In the genomic region with DNA sequence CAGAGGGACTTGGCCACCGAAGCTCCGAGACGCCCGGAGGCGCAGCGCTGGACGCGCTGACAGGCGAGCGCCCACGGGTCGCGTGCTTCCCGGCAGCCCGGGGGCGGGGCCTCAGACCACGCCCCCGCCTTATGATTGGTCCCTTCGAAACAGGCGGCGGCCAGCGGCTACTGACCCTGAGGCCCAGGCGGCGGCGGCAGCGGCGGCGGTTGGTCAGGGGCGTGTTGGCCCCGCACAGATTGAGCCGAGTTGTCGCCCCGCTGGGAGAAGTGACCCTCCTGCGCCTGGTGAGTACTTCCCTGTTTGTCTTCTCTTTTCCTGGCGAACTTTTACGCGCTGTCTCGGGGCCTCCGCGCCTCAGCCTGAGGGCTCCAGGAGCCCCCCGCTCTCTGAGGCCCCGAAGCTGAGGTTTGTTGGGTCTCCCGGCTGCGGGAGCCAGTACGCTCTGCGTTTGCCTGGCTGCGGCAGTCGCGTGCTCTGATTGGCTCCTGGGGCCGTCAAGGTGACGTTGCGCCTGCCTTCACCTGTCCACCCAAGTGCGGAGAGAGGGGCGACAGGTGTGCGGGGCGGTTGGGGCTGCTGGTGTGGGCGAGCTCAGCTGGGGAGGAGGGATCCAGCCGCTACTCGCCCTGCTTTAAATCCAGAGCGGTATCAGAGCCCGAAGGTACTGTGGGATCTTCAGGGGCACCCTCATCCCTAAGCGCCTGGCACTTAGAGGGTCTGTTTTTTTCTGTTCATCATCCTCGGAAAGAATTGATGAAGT, we compare ENCODE assay signal across 8 cellular contexts. TPM values are rescaled to one million over a fixed set of nuclear protein-coding genes. Genes with fewer than 3 reads are reported as not detected.
A peak's percentile ranks its signal among the peaks of the same experiment; 100 is the strongest.
DNase-seq lines count a peak whose midpoint lies in the region; ATAC-seq and TF ChIP-seq lines count a peak whose summit lies in the region.

TSS of gene GAS2L3 (plus strand) at position 186 of the 763 bp plus-strand sequence. CDS start 21,221 bp downstream, outside the sequence.

- POLR2A ChIA-PET in PC-3 (lab: Charles Lee; ENCODE audit: unreplicated experiment), result interaction anchor here (0.5 kb wide), 1 partner anchor 372 kb away, joined by 3 read pairs; no protein-coding TSS in a partner anchor

- no TSS peak for BruUV-seq in PC-3 (replicated peaks; lab: Mats Ljungman, UMichigan)

- no peaks in the 10 kb centered on the region for H3F3A ChIP-seq in PC-3 (ENCODE audit: low read length, unreplicated experiment)

- peak within 1 kb of the TSS; percentile 14; the same call in 1 of the 2 replicates for H3K27ac ChIP-seq in PC-3 (ENCODE audit: low read length)

- peak within 1 kb of the TSS; percentile 95 for H2AFZ ChIP-seq in PC-3 (ENCODE audit: low read length)

- no peaks in the 10 kb centered on the region for H3K9me2 ChIP-seq in PC-3 (replicated peaks; ENCODE audit: low read length)

- TF ChIP-seq CTCF in PC-3 (conservative IDR thresholded peaks at IDR 0.05; ENCODE audit: low read depth, low read length) (no peak), fibroblast of villous mesenchyme (IDR thresholded peaks at IDR 0.05; ENCODE audit: insufficient read depth, low read depth, low read length) (no peak), natural killer cell (IDR thresholded peaks at IDR 0.05) (no peak)

- ATAC-seq in GM21447 (IDR thresholded peaks at IDR 0.05; ENCODE audit: unreplicated experiment) (peak; percentile 97), PC-3 (peak; percentile 86), natural killer cell (peak; percentile 93 to 98 (median 97))
- ATAC-seq in stimulated activated naive CD8-positive, alpha-beta T cell treated with anti-CD3 and anti-CD28 coated beads, Interleukin-15, amount 100 ng/mL, for 72 hours, result peak; percentile 90

- H3K79me2 ChIP-seq in PC-3 (ENCODE audit: low read length), result peaks cover 49% of the 10 kb centered on the region

- peaks cover 5 to 11% of the 10 kb centered on the region in 2 donors for H3K27me3 Mint-ChIP-seq in natural killer cell (ENCODE audit: low read depth in 2 of 2)
- H3K27me3 Mint-ChIP-seq in stimulated activated naive CD8-positive, alpha-beta T cell treated with anti-CD3 and anti-CD28 coated beads, Interleukin-15, amount 100 ng/mL, for 72 hours, result peaks cover 33% of the 10 kb centered on the region

- peak within 1 kb of the TSS; percentile 84 for H3K4me3 ChIP-seq in PC-3 (ENCODE audit: low read length)
- H3K4me3 ChIP-seq in fibroblast of villous mesenchyme (ENCODE audit: low read depth, low read length), result peak within 1 kb of the TSS; percentile 87

- intact Hi-C loops in PC-3 (cut with micrococcal nuclease) (loop anchor here (1.0 to 5.0 kb wide), 3 partner anchors 94 to 306 kb away; partner anchors contain the start of genes DEPDC4 and SCYL2), natural killer cell (cut with micrococcal nuclease) (no loop called here)

- H3K4me1 Mint-ChIP-seq in natural killer cell, result peaks cover 12% of the 10 kb centered on the region in 2 donors
- H3K4me1 Mint-ChIP-seq in stimulated activated naive CD8-positive, alpha-beta T cell treated with anti-CD3 and anti-CD28 coated beads, Interleukin-15, amount 100 ng/mL, for 72 hours, result peaks cover 12% of the 10 kb centered on the region

- no peaks in the 10 kb centered on the region for H3K27me3 ChIP-seq in PC-3 (ENCODE audit: low read length)

- no peaks in the 10 kb centered on the region for H3K36me3 Mint-ChIP-seq in natural killer cell

- no peaks in the 10 kb centered on the region for H3K9me3 ChIP-seq in PC-3 (ENCODE audit: low read length)

- peak within 1 kb of the TSS; percentile 67 for H3K9ac ChIP-seq in PC-3 (ENCODE audit: low read length)

- peak within 1 kb of the TSS in 1 of 2 donors; percentile 85 for H3K27ac Mint-ChIP-seq in natural killer cell
- H3K27ac Mint-ChIP-seq in stimulated activated naive CD8-positive, alpha-beta T cell treated with anti-CD3 and anti-CD28 coated beads, Interleukin-15, amount 100 ng/mL, for 72 hours, result peak within 1 kb of the TSS; percentile 95 to 97

- peak within 1 kb of the TSS; percentile 97 for H3K4me3 Mint-ChIP-seq in natural killer cell
- peak within 1 kb of the TSS; percentile 96 to 97 for H3K4me3 Mint-ChIP-seq in stimulated activated naive CD8-positive, alpha-beta T cell treated with anti-CD3 and anti-CD28 coated beads, Interleukin-15, amount 100 ng/mL, for 72 hours

- H3K9me3 Mint-ChIP-seq in natural killer cell, result no peaks in the 10 kb centered on the region
- H3K9me3 Mint-ChIP-seq in stimulated activated naive CD8-positive, alpha-beta T cell treated with anti-CD3 and anti-CD28 coated beads, Interleukin-15, amount 100 ng/mL, for 72 hours, result no peaks in the 10 kb centered on the region

- peaks cover 29% of the 10 kb centered on the region for H3K4me1 ChIP-seq in PC-3 (ENCODE audit: insufficient read depth, low read length)

- DNase-seq in DMS114 treated with DMSO at 0.1 percent for 48 hours (lab: John Stamatoyannopoulos, UW; ENCODE audit: unreplicated experiment), result peak; percentile 81
- DNase-seq in HUDEP-2 (lab: John Stamatoyannopoulos, UW; ENCODE audit: unreplicated experiment in 76 of 76), result peak in 74 of 76 experiments; percentile 24 to 91 (median 76)
- peak; percentile 93 for DNase-seq in PC-3
- peak; percentile 25 for DNase-seq in activated T-helper 9 cell treated with anti-CD3 and anti-CD28 coated beads, Interleukin-2, amount 50 U/mL, for 16 hours (ENCODE audit: low read depth)
- peak; percentile 87 for DNase-seq in fibroblast of villous mesenchyme (ENCODE audit: low read depth)
- peak; percentile 67 for DNase-seq in natural killer cell
- DNase-seq in stimulated activated naive CD8-positive, alpha-beta T cell treated with anti-CD3 and anti-CD28 coated beads, Interleukin-15, amount 100 ng/mL, for 72 hours, result peak; percentile 56 to 60

- CTCF ChIA-PET in PC-3 (lab: Charles Lee), result no interaction called here

- no peaks in the 10 kb centered on the region; the same call in 1 of the 2 replicates for H3K36me3 ChIP-seq in PC-3 (ENCODE audit: low read depth, low read length)

- H3K4me2 ChIP-seq in PC-3 (ENCODE audit: low read length), result peak within 1 kb of the TSS; percentile 90

- peaks cover 11% of the 10 kb centered on the region for H4K20me1 ChIP-seq in PC-3 (ENCODE audit: low read length)

RNA-seq across cellular contexts. Expression of gene GAS2L3, which starts in this region (rescaled TPM):
- 24.8 and 27.8 TPM in 2 replicates for total RNA-seq in PC-3 (2014; rRNA removed)
- 24.5 and 38.0 TPM in 2 replicates for total RNA-seq in fibroblast of villous mesenchyme
- 1 to 10 TPM in 2 of 3 donors, under 1 TPM in 1; 0.66 to 1.4 (median 1.0) TPM for total RNA-seq in natural killer cell

Comparison
In these comparisons a context has a peak if more than half of its experiments do, and no peak if none do; other contexts are left out.
1. Peak in every context shown above with its lines: DNase-seq, ATAC-seq, H3K4me3 ChIP-seq and H3K27ac ChIP-seq.
2. RNA of gene GAS2L3 (total RNA-seq): 24.5 to 38.0 TPM in fibroblast of villous mesenchyme and 24.8 to 27.8 TPM in PC-3; 0.66 to 1.4 TPM in natural killer cell; every median in the first group is over 10 times any median in the second.
3. DNase-seq: peak in every context shown above with its lines; median percentile 93 in PC-3; 87 in fibroblast of villous mesenchyme; 81 in DMS114 treated with DMSO at 0.1 percent for 48 hours; 76 in HUDEP-2; 67 in natural killer cell; 58 in stimulated activated naive CD8-positive, alpha-beta T cell treated with anti-CD3 and anti-CD28 coated beads, Interleukin-15, amount 100 ng/mL, for 72 hours; 25 in activated T-helper 9 cell treated with anti-CD3 and anti-CD28 coated beads, Interleukin-2, amount 50 U/mL, for 16 hours.